In the genomic region with DNA sequence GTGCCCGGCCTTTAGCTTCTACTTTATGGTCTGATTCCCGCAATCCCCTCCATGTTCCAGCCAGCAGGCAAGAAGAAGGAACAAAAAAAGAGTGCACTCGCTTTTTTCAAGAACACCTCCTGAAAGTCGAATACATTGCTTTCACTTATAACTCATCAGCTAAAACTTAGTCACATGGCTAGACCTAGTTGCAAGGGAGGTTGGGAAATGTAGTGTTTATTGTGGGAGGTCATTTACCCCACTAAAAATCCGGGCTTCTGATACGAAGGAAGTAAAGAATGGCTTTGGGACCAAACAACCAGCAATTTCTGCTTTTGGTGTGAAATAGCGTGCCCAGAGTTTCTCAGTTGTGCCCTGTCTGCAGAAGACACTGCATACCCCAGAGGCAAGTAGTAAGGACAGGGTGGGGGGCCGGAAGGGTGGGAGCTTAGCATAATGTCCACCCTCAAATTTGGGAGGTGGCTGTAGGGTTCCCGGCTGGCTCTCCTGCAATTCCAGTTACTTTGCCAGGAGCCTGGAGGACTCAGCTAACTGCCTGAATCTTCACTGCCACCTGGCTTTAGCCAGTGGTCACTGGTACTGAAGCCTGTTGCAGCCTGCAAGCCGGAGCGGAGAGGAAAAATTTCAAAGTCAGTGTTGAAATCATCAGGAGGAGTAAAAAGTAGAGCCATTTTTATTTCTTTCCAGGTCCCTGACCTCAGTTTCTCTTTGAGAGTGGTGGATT, we compare ENCODE assay signal across 11 cellular contexts. TPM values are rescaled to one million over a fixed set of nuclear protein-coding genes. Genes with fewer than 3 reads are reported as not detected.
DNase-seq lines count a peak whose midpoint lies in the region; ATAC-seq, FAIRE-seq and TF ChIP-seq lines count a peak whose summit lies in the region.
"Had no signal": no experiment of that assay in that cellular context is flagged by ENCODE, and none has a peak within 500 bp of the region (broad histone marks: within the 10 kb centered on the region; RNA-seq: fewer than 3 reads in every experiment).

No MANE protein-coding gene starts in this region.

- no peak overlapping the region for H2BK12ac ChIP-seq in neuronal stem cell (ENCODE audit: low read length)

- no peaks in the 10 kb centered on the region; the same call in 1 of the 2 replicates for H3K27me3 ChIP-seq in H7 (ENCODE audit: control insufficient read depth, insufficient read depth, low read length)
- no peaks in the 10 kb centered on the region for H3K27me3 ChIP-seq in pancreas
- H3K27me3 ChIP-seq in neuronal stem cell (ENCODE audit: control insufficient read depth in 3 of 3, insufficient read depth in 3 of 3, low read depth in 1 of 3, low read length in 3 of 3), result no peaks in the 10 kb centered on the region

- H2AK5ac ChIP-seq in neuronal stem cell (ENCODE audit: low read depth, low read length), result no peak overlapping the region

- H3K4me1 Mint-ChIP-seq in immature natural killer cell, result peaks cover 25 to 27% of the 10 kb centered on the region in 2 donors

- H2BK15ac ChIP-seq in neuronal stem cell (ENCODE audit: low read length), result no peak overlapping the region

- no peak overlapping the region for H4K8ac ChIP-seq in neuronal stem cell (ENCODE audit: low read depth, low read length)

- no peaks in the 10 kb centered on the region for H3K36me3 ChIP-seq in H7 (replicated peaks; ENCODE audit: control insufficient read depth, insufficient read depth, low read length)
- H3K36me3 ChIP-seq in pancreas, result no peaks in the 10 kb centered on the region
- no peaks in the 10 kb centered on the region for H3K36me3 ChIP-seq in neuronal stem cell (replicated peaks in 1 of 2; ENCODE audit: control insufficient read depth in 2 of 2, insufficient read depth in 2 of 2, low read length in 2 of 2)

- TF ChIP-seq CTCF in WI38 (IDR thresholded peaks at IDR 0.05; ENCODE audit: low read depth, low read length) (peak; percentile 51), pancreas (IDR thresholded peaks at IDR 0.05) (peak in 3 of 4 donors; percentile 20 to 37 (median 29))

- H3K4me3 ChIP-seq in H7 (ENCODE audit: insufficient read depth, low read depth, low read length), result no peak overlapping the region
- H3K4me3 ChIP-seq in WI38 (ENCODE audit: low read depth, low read length), result no peak overlapping the region
- H3K4me3 ChIP-seq in pancreas, result no peak overlapping the region
- no peak overlapping the region for H3K4me3 ChIP-seq in neuronal stem cell (ENCODE audit: low read length in 2 of 2)

- H3K4me1 ChIP-seq in pancreas (peaks cover 0 to 5% (median 4%) of the 10 kb centered on the region in 3 donors), neuronal stem cell (ENCODE audit: control insufficient read depth in 2 of 2, insufficient read depth in 1 of 2, low read depth in 1 of 2, low read length in 2 of 2) (peaks cover 1 to 4% of the 10 kb centered on the region in 2 donors)

- H3K9me3 Mint-ChIP-seq in immature natural killer cell, result peaks cover 0 to 4% (median 0%) of the 10 kb centered on the region in 6 donors

- intact Hi-C loops in pancreas (cut with DNase I), result no loop called here

- H2BK120ac ChIP-seq in neuronal stem cell (ENCODE audit: low read depth, low read length), result no peak overlapping the region

- no peak overlapping the region for H3K9ac ChIP-seq in neuronal stem cell (ENCODE audit: low read depth, low read length, poor library complexity)
- H3K9ac ChIP-seq: KMS-11 had no signal

- 83 to 85% methylated on average over 11 of the region's 11 CpGs for WGBS in pancreas, 2 donors
- no CpG with 5 or more reads among the region's 11 CpGs for WGBS in neuronal stem cell (ENCODE audit: extremely low coverage in 2 of 2, insufficient read length in 2 of 2, insufficient replicate concordance in 1 of 2), 2 donors

- H3K23ac ChIP-seq in neuronal stem cell (ENCODE audit: low read depth, low read length, poor library complexity), result no peak overlapping the region

- peak in 3 of 4 donors; percentile 52 to 77 (median 73) for ATAC-seq in pancreas
- ATAC-seq: naive thymus-derived CD4-positive, alpha-beta T cell had no signal

- H3K9me3 ChIP-seq in pancreas, result no peaks in the 10 kb centered on the region
- H3K9me3 ChIP-seq in neuronal stem cell (replicated peaks in 1 of 2; ENCODE audit: control insufficient read depth in 2 of 2, insufficient read depth in 1 of 2, low read depth in 1 of 2, low read length in 2 of 2), result peaks cover 0 to 6% of the 10 kb centered on the region in 2 donors

- DNase-seq in H7 (peak; percentile 74), globus pallidus (ENCODE audit: low spot score) (peak; percentile 42), pancreas (peak in 1 of 6 donors; percentile 31), dedifferentiated amniotic fluid mesenchymal stem cell (ENCODE audit: extremely low spot score) (no peak), neuronal stem cell (ENCODE audit: low spot score) (no peak), immature natural killer cell (no peak)
- DNase-seq in stimulated activated CD4-positive, alpha-beta T cell treated with anti-CD3 and anti-CD28 coated beads, Interleukin-1b, Interleukin-23, amount 100 ng/mL, for 48 hours, result no peak
- DNase-seq: naive thymus-derived CD4-positive, alpha-beta T cell had no signal

- no peak overlapping the region for H3K4ac ChIP-seq in neuronal stem cell (ENCODE audit: low read length)

- no peak overlapping the region for H4K91ac ChIP-seq in neuronal stem cell (ENCODE audit: low read depth, low read length, poor library complexity)

- H2AFZ ChIP-seq in neuronal stem cell (ENCODE audit: low read length), result no peak overlapping the region

- H3K4me2 ChIP-seq in neuronal stem cell (ENCODE audit: insufficient read depth, low read length, poor library complexity, severe bottlenecking), result no peak overlapping the region
- H3K4me2 ChIP-seq: KMS-11 had no signal

- FAIRE-seq in pancreas (lab: Jason Lieb, UNC), result no peak
- FAIRE-seq: TTC549 had no signal

- no peak overlapping the region for H2BK5ac ChIP-seq in neuronal stem cell (ENCODE audit: low read length)

- H3K27ac ChIP-seq in pancreas (no peak overlapping the region), neuronal stem cell (replicated peaks; ENCODE audit: low read length) (no peak overlapping the region)
- H3K27ac ChIP-seq: KMS-11 had no signal

- no peaks in the 10 kb centered on the region for H3K79me1 ChIP-seq in neuronal stem cell (ENCODE audit: low read depth, low read length)

- H3K27me3 Mint-ChIP-seq in immature natural killer cell (ENCODE audit: low read depth in 3 of 3), result peaks cover 28 to 39% (median 30%) of the 10 kb centered on the region in 3 donors

- H3K27ac Mint-ChIP-seq in immature natural killer cell, result no peak overlapping the region
- H3K27ac Mint-ChIP-seq: naive thymus-derived CD4-positive, alpha-beta T cell had no signal

- no peak overlapping the region for H3K18ac ChIP-seq in neuronal stem cell (ENCODE audit: low read length)

- peaks cover 0 to 4% (median 0%) of the 10 kb centered on the region in 3 donors for H3K36me3 Mint-ChIP-seq in immature natural killer cell
- H3K36me3 Mint-ChIP-seq: naive thymus-derived CD4-positive, alpha-beta T cell had no signal

- no peak overlapping the region for H3K14ac ChIP-seq in neuronal stem cell (ENCODE audit: low read length)

- no peak overlapping the region for H3K4me3 Mint-ChIP-seq in immature natural killer cell
- H3K4me3 Mint-ChIP-seq: naive thymus-derived CD4-positive, alpha-beta T cell had no signal

RNA-seq across cellular contexts. Expression of a gene that starts 57.7 kb away (rescaled TPM):
- 21.9 and 37.7 TPM in 2 replicates for total RNA-seq in H7 (2014; rRNA removed; shearing (Covaris generic))
- 100 to 1,000 TPM in 1 of 6 donors, 10 to 100 TPM in 5; 14.8 to 117 (median 43.2) TPM for total RNA-seq in pancreas
- polyA plus RNA-seq in pancreas (10 to 100 TPM; 39.4 to 62.6 TPM), immature natural killer cell (not detected)
- polyA plus RNA-seq in neuronal stem cell (2013, experiment 1 of 2), result 8.1 TPM
- polyA plus RNA-seq in neuronal stem cell (2013, experiment 2 of 2), result 7.8 TPM
- polyA plus RNA-seq: naive thymus-derived CD4-positive, alpha-beta T cell had no signal

Comparison
In these comparisons a context has a peak if more than half of its experiments do, and no peak if none do; other contexts are left out.
1. DNase-seq: peak in H7 (single experiment) and globus pallidus (single experiment); none in dedifferentiated amniotic fluid mesenchymal stem cell (single experiment), neuronal stem cell (single experiment), stimulated activated CD4-positive, alpha-beta T cell treated with anti-CD3 and anti-CD28 coated beads, Interleukin-1b, Interleukin-23, amount 100 ng/mL, for 48 hours (single experiment) and immature natural killer cell (0 of 3).